ENCODE assay signal across 21 cellular contexts in genomic region chr10:92027141-92027540, GRCh38.
"Had no signal": no experiment of that assay in that cellular context is flagged by ENCODE, and none has a peak within 500 bp of the region (broad histone marks: within the 10 kb centered on the region; RNA-seq: fewer than 3 reads in every experiment).

No MANE protein-coding gene starts in this region.

- H3K27ac Mint-ChIP-seq: activated naive CD8-positive, alpha-beta T cell treated with anti-CD3 and anti-CD28 coated beads for 36 hours; activated T-cell treated with anti-CD3 and anti-CD28 coated beads, Interleukin-2, amount 50 U/mL, for 24 hours; activated T-helper 2 cell treated with anti-CD3 and anti-CD28 coated beads, Interferon-gamma antibody, Interleukin-2, Interleukin-4, amounts not matched to agents 10 μg/mL and 5 μg/mL and 100 μg/mL, durations not matched to agents 14 hours and 24 hours and 36 hours; mesothelial cell of epicardium; T-helper 17 cell had no signal

- DNase-seq: activated CD4-positive, alpha-beta T cell treated with anti-CD3 and anti-CD28 coated beads, Interleukin-2, amount 50 U/mL, for 4 hours; activated CD4-positive, CD25-positive, alpha-beta regulatory T cell treated with anti-CD3 and anti-CD28 coated beads, Interleukin-2, amount 50 U/mL, for 72 hours; activated CD8-positive, alpha-beta memory T cell treated with anti-CD3 and anti-CD28 coated beads for 24 hours; activated CD8-positive, alpha-beta memory T cell treated with anti-CD3 and anti-CD28 coated beads, Interleukin-2, amount 50 U/mL, for 4 hours; activated naive CD4-positive, alpha-beta T cell; activated naive CD8-positive, alpha-beta T cell treated with anti-CD3 and anti-CD28 coated beads for 36 hours; activated T-cell treated with anti-CD3 and anti-CD28 coated beads, Interleukin-2, amount 50 U/mL, for 24 hours; amniotic stem cell; foreskin fibroblast; immature natural killer cell; kidney glomerular epithelial cell; left lung; stimulated activated CD4-positive, alpha-beta T cell treated with anti-CD3 and anti-CD28 coated beads, Interleukin-4, amount 100 ng/mL, for 4 hours; stimulated activated naive CD8-positive, alpha-beta T cell treated with anti-CD3 and anti-CD28 coated beads, Interleukin-15, Interleukin-2, amounts not matched to agents 100 U/mL and 50 U/mL, for 24 hours; SW 1271; T-helper 17 cell; thyroid gland; WERI-Rb-1 had no signal

- H3K4me1 Mint-ChIP-seq: immature natural killer cell, mesothelial cell of epicardium had no signal

- H3K9me3 Mint-ChIP-seq: activated naive CD8-positive, alpha-beta T cell treated with anti-CD3 and anti-CD28 coated beads for 36 hours; activated T-cell treated with anti-CD3 and anti-CD28 coated beads, Interleukin-2, amount 50 U/mL, for 24 hours; activated T-helper 2 cell treated with anti-CD3 and anti-CD28 coated beads, Interferon-gamma antibody, Interleukin-2, Interleukin-4, amounts not matched to agents 10 μg/mL and 5 μg/mL and 100 μg/mL, durations not matched to agents 14 hours and 24 hours and 36 hours; immature natural killer cell; mesothelial cell of epicardium; natural killer cell treated with Interleukin-12 subunit alpha and Interleukin-12 subunit beta and Interleukin-15 and Interleukin-18, amount 100 ng/mL, for 72 hours had no signal

- H3K27me3 Mint-ChIP-seq: activated naive CD8-positive, alpha-beta T cell treated with anti-CD3 and anti-CD28 coated beads for 36 hours; activated T-cell treated with anti-CD3 and anti-CD28 coated beads, Interleukin-2, amount 50 U/mL, for 24 hours; natural killer cell treated with Interleukin-12 subunit alpha and Interleukin-12 subunit beta and Interleukin-15 and Interleukin-18, amount 100 ng/mL, for 72 hours; T-helper 17 cell had no signal

- H3K4me3 Mint-ChIP-seq: activated naive CD8-positive, alpha-beta T cell treated with anti-CD3 and anti-CD28 coated beads for 36 hours; activated T-cell treated with anti-CD3 and anti-CD28 coated beads, Interleukin-2, amount 50 U/mL, for 24 hours; immature natural killer cell; mesothelial cell of epicardium; natural killer cell treated with Interleukin-12 subunit alpha and Interleukin-12 subunit beta and Interleukin-15 and Interleukin-18, amount 100 ng/mL, for 72 hours; T-helper 17 cell had no signal

- ATAC-seq: left lung; natural killer cell treated with Interleukin-12 subunit alpha and Interleukin-12 subunit beta and Interleukin-15 and Interleukin-18, amount 100 ng/mL, for 72 hours; stimulated activated naive CD8-positive, alpha-beta T cell treated with anti-CD3 and anti-CD28 coated beads, Interleukin-15, Interleukin-2, amounts not matched to agents 100 U/mL and 50 U/mL, for 24 hours; T-helper 17 cell had no signal
